In genomic region chr13:40664100-40665060, GRCh38 we compare ENCODE assay signal across 8 cellular contexts. TPM values are rescaled to one million over a fixed set of nuclear protein-coding genes. Genes with fewer than 3 reads are reported as not detected.
A peak's percentile ranks its signal among the peaks of the same experiment; 100 is the strongest.
DNase-seq lines count a peak whose midpoint lies in the region; ATAC-seq and TF ChIP-seq lines count a peak whose summit lies in the region.

No MANE protein-coding gene starts in this region.

- H3K14ac ChIP-seq in neuronal stem cell (ENCODE audit: low read length) = peak overlapping the region; percentile 38

- H2BK12ac ChIP-seq in neuronal stem cell (ENCODE audit: low read length) = no peak overlapping the region

- POLR2A ChIA-PET in PC-3 (lab: Charles Lee; ENCODE audit: unreplicated experiment) = interaction anchor here (0.7 kb wide), 1 partner anchor 58 kb away, joined by 6 read pairs; no protein-coding TSS in a partner anchor

- H3K4me1 ChIP-seq in PC-3 (ENCODE audit: insufficient read depth, low read length) = peaks cover 14% of the 10 kb centered on the region
- H3K4me1 ChIP-seq in foreskin keratinocyte = peaks cover 31% of the 10 kb centered on the region
- H3K4me1 ChIP-seq in neuronal stem cell (ENCODE audit: control insufficient read depth in 2 of 2, insufficient read depth in 1 of 2, low read depth in 1 of 2, low read length in 2 of 2) = peaks cover 8 to 26% of the 10 kb centered on the region in 2 donors

- H3K9ac ChIP-seq in PC-3 (ENCODE audit: low read length) = peak overlapping the region; percentile 69
- peak overlapping the region; percentile 44 for H3K9ac ChIP-seq in neuronal stem cell (ENCODE audit: low read depth, low read length, poor library complexity)

- H3K27me3 ChIP-seq in PC-3 (ENCODE audit: low read length) (no peaks in the 10 kb centered on the region), foreskin keratinocyte (no peaks in the 10 kb centered on the region), neuronal stem cell (ENCODE audit: control insufficient read depth in 3 of 3, insufficient read depth in 3 of 3, low read depth in 1 of 3, low read length in 3 of 3) (peaks cover 0 to 25% (median 6%) of the 10 kb centered on the region in 3 experiments)

- DNase-seq in EH (ENCODE audit: low read depth) = peak; percentile 62
- DNase-seq in HFF-Myc (ENCODE audit: extremely low read depth, low read depth) = no peak
- peak; percentile 49 for DNase-seq in PC-3
- peak; percentile 65 for DNase-seq in activated effector memory CD4-positive, alpha-beta T cell treated with Interleukin-2 at 50 U/mL for 16 hours
- peak in 1 of 2 donors; percentile 58 for DNase-seq in foreskin keratinocyte
- peak; percentile 17 for DNase-seq in neuronal stem cell (ENCODE audit: low spot score)
- DNase-seq in NCI-H510A treated with DMSO at 0.1 percent for 48 hours (lab: John Stamatoyannopoulos, UW) = no peak

- intact Hi-C loops in PC-3 (cut with micrococcal nuclease) = loop anchor here (10.0 kb wide), 2 partner anchors 320 to 390 kb away; no protein-coding TSS in a partner anchor

- peak overlapping the region; percentile 83 for H3K18ac ChIP-seq in neuronal stem cell (ENCODE audit: low read length)

- H3K9me3 ChIP-seq in PC-3 (ENCODE audit: low read length) (no peaks in the 10 kb centered on the region), neuronal stem cell (replicated peaks in 1 of 2; ENCODE audit: control insufficient read depth in 2 of 2, insufficient read depth in 1 of 2, low read depth in 1 of 2, low read length in 2 of 2) (peaks cover 0 to 4% of the 10 kb centered on the region in 2 donors)

- no peak overlapping the region for H2AK5ac ChIP-seq in neuronal stem cell (ENCODE audit: low read depth, low read length)

- CTCF ChIA-PET in PC-3 (lab: Charles Lee) = interaction anchor here (0.6 kb wide), 4 partner anchors 126 to 590 kb away, joined by 3 to 5 read pairs (median 4); no protein-coding TSS in a partner anchor

- H2BK5ac ChIP-seq in neuronal stem cell (ENCODE audit: low read length) = no peak overlapping the region

- TF ChIP-seq CTCF in HFF-Myc (IDR thresholded peaks at IDR 0.05; ENCODE audit: low read depth, low read length, missing control alignments) (no peak), PC-3 (conservative IDR thresholded peaks at IDR 0.05; ENCODE audit: low read depth, low read length) (no peak), foreskin keratinocyte (conservative IDR thresholded peaks at IDR 0.05) (no peak)

- no peak overlapping the region for H4K8ac ChIP-seq in neuronal stem cell (ENCODE audit: low read depth, low read length)

- no peak overlapping the region for H3K23ac ChIP-seq in neuronal stem cell (ENCODE audit: low read depth, low read length, poor library complexity)

- no peaks in the 10 kb centered on the region for H3K9me2 ChIP-seq in PC-3 (replicated peaks; ENCODE audit: low read length)

- H2BK120ac ChIP-seq in neuronal stem cell (ENCODE audit: low read depth, low read length) = no peak overlapping the region

- peak; percentile 39 for ATAC-seq in PC-3
- ATAC-seq in foreskin keratinocyte = peak; percentile 12

- H3K4ac ChIP-seq in neuronal stem cell (ENCODE audit: low read length) = no peak overlapping the region

- H3K4me2 ChIP-seq in PC-3 (ENCODE audit: low read length) (peak overlapping the region; percentile 91), neuronal stem cell (ENCODE audit: insufficient read depth, low read length, poor library complexity, severe bottlenecking) (peak overlapping the region; percentile 97)

- peak overlapping the region; percentile 56 for H3K27ac ChIP-seq in PC-3 (ENCODE audit: low read length)
- peak overlapping the region; percentile 83 for H3K27ac ChIP-seq in foreskin keratinocyte
- H3K27ac ChIP-seq in neuronal stem cell (replicated peaks; ENCODE audit: low read length) = no peak overlapping the region
- H3K27ac ChIP-seq in temporal lobe (ENCODE audit: low read depth, low read length) = peak overlapping the region; percentile 78

- H3F3A ChIP-seq in PC-3 (ENCODE audit: low read length, unreplicated experiment) = peaks cover 3% of the 10 kb centered on the region

- H2AFZ ChIP-seq in PC-3 (ENCODE audit: low read length) = peak overlapping the region; percentile 76
- peak overlapping the region; percentile 91 for H2AFZ ChIP-seq in neuronal stem cell (ENCODE audit: low read length)

- H3K4me3 ChIP-seq in HFF-Myc (replicated peaks; ENCODE audit: low read depth, low read length) (peak overlapping the region; percentile 57), PC-3 (ENCODE audit: low read length) (peak overlapping the region; percentile 84), neuronal stem cell (ENCODE audit: low read length in 2 of 2) (peak overlapping the region; percentile 92 to 94)

- H3K79me1 ChIP-seq in neuronal stem cell (ENCODE audit: low read depth, low read length) = peaks cover 4% of the 10 kb centered on the region

- H2BK15ac ChIP-seq in neuronal stem cell (ENCODE audit: low read length) = no peak overlapping the region

- H3K79me2 ChIP-seq in PC-3 (ENCODE audit: low read length) = peaks cover 56% of the 10 kb centered on the region

- H4K20me1 ChIP-seq in PC-3 (ENCODE audit: low read length) = 0 out of 2 replicates have a peak, but pooled peaks cover 5% of the 10 kb centered on the region

- no TSS peak for BruUV-seq in PC-3 (replicated peaks; lab: Mats Ljungman, UMichigan)

- no CpG with 5 or more reads among the region's 87 CpGs for WGBS in neuronal stem cell (ENCODE audit: extremely low coverage in 2 of 2, insufficient read length in 2 of 2, insufficient replicate concordance in 1 of 2), 2 donors

- H4K91ac ChIP-seq in neuronal stem cell (ENCODE audit: low read depth, low read length, poor library complexity) = no peak overlapping the region

- H3K36me3 ChIP-seq in PC-3 (ENCODE audit: low read depth, low read length) (no peaks in the 10 kb centered on the region), neuronal stem cell (replicated peaks in 1 of 2; ENCODE audit: control insufficient read depth in 2 of 2, insufficient read depth in 2 of 2, low read length in 2 of 2) (no peaks in the 10 kb centered on the region)

RNA-seq across cellular contexts. Expression of gene FOXO1, which starts 2.1 kb away (rescaled TPM):
- 2.7 and 3.5 TPM in 2 replicates for total RNA-seq in PC-3 (2014; rRNA removed)
- 7.8 and 8.7 TPM in 2 replicates for total RNA-seq in foreskin keratinocyte
- 2.3 and 2.4 TPM in 2 replicates for polyA plus RNA-seq in foreskin keratinocyte
- 4.0 TPM for polyA plus RNA-seq in neuronal stem cell (2013, experiment 1 of 2)
- 4.4 TPM for polyA plus RNA-seq in neuronal stem cell (2013, experiment 2 of 2)
- total RNA-seq in temporal lobe = 7.1 TPM

Comparison
In these comparisons a context has a peak if more than half of its experiments do, and no peak if none do; other contexts are left out.
1. DNase-seq: peak in EH (single experiment), PC-3 (single experiment), activated effector memory CD4-positive, alpha-beta T cell treated with Interleukin-2 at 50 U/mL for 16 hours (single experiment) and neuronal stem cell (single experiment); none in HFF-Myc (single experiment) and NCI-H510A treated with DMSO at 0.1 percent for 48 hours (single experiment).
2. Peak in every context shown above with its lines, with median percentiles within 50 percentile points of each other: H3K4me3 ChIP-seq.